In genomic region chr2:43361286-43361685, GRCh38 we compare ENCODE assay signal across 20 cellular contexts.
DNase-seq lines count a peak whose midpoint lies in the region; ATAC-seq and TF ChIP-seq lines count a peak whose summit lies in the region.
"Had no signal": no experiment of that assay in that cellular context is flagged by ENCODE, and none has a peak within 500 bp of the region (broad histone marks: within the 10 kb centered on the region; RNA-seq: fewer than 3 reads in every experiment).

No MANE protein-coding gene starts in this region.

- no peak for TF ChIP-seq CTCF in foreskin keratinocyte (conservative IDR thresholded peaks at IDR 0.05)
- TF ChIP-seq CTCF in spleen (IDR thresholded peaks at IDR 0.05 in 8 of 11, conservative IDR thresholded peaks at IDR 0.05 in 3 of 11) = no peak

- no peak overlapping the region for H3K4me3 Mint-ChIP-seq in activated T-helper 17 cell treated with anti-CD3 and anti-CD28 coated beads, Interleukin-2, amount 50 U/mL, for 72 hours
- H3K4me3 Mint-ChIP-seq: CD8-positive, alpha-beta T cell; IgD-negative memory B cell had no signal

- H3K9me3 Mint-ChIP-seq in activated T-helper 17 cell treated with anti-CD3 and anti-CD28 coated beads, Interleukin-2, amount 50 U/mL, for 72 hours = no peaks in the 10 kb centered on the region
- H3K9me3 Mint-ChIP-seq: CD8-positive, alpha-beta T cell; IgD-negative memory B cell had no signal

- H3K4me1 ChIP-seq in foreskin keratinocyte (peaks cover 6% of the 10 kb centered on the region), spleen (peaks cover 0 to 7% (median 0%) of the 10 kb centered on the region in 6 donors)
- H3K4me1 ChIP-seq: BLaER1 had no signal

- no peaks in the 10 kb centered on the region for H3K9me3 ChIP-seq in spleen
- H3K9me3 ChIP-seq: BLaER1 had no signal

- DNase-seq in NOMO-1 treated with DMSO at 0.1 percent for 48 hours (lab: John Stamatoyannopoulos, UW; ENCODE audit: unreplicated experiment) (peak; percentile 27), NOMO-1 (lab: John Stamatoyannopoulos, UW; ENCODE audit: unreplicated experiment in 2 of 2) (no peak), fibroblast of the conjunctiva (ENCODE audit: low read depth) (peak; percentile 18), iPS-NIHi7 (ENCODE audit: extremely low spot score) (no peak), foreskin keratinocyte (no peak), spleen (no peak), dermis blood vessel endothelial cell (no peak)
- DNase-seq: CD8-positive, alpha-beta T cell; DMS79; GOT3; NCI-H1417; NCI-H2029; NCI-H2171; NCI-H748 treated with DMSO at 0.1 percent for 48 hours; PC-9 had no signal

- no peak overlapping the region for H3K4me3 ChIP-seq in spleen
- H3K4me3 ChIP-seq: BLaER1, PC-9 had no signal

- 62 to 87% (median 68%) methylated on average over 2 of the region's 2 CpGs for WGBS in spleen, 5 donors

- intact Hi-C loops in spleen (cut with DNase I; ENCODE audit: low total_unique reads) = no loop called here

- peaks cover 8% of the 10 kb centered on the region for H3K36me3 Mint-ChIP-seq in activated T-helper 17 cell treated with anti-CD3 and anti-CD28 coated beads, Interleukin-2, amount 50 U/mL, for 72 hours (ENCODE audit: low read depth)

- no peaks in the 10 kb centered on the region for H3K4me1 Mint-ChIP-seq in activated T-helper 17 cell treated with anti-CD3 and anti-CD28 coated beads, Interleukin-2, amount 50 U/mL, for 72 hours

- H3K27me3 ChIP-seq in foreskin keratinocyte (no peaks in the 10 kb centered on the region), spleen (replicated peaks in 1 of 7) (no peaks in the 10 kb centered on the region)
- H3K27me3 ChIP-seq: BLaER1 had no signal

- TF ChIP-seq POLR2A in spleen (IDR thresholded peaks at IDR 0.05) = no peak

- H3K27ac ChIP-seq in foreskin keratinocyte = no peak overlapping the region
- no peak overlapping the region for H3K27ac ChIP-seq in spleen
- H3K27ac ChIP-seq: 22Rv1, BLaER1, HL-60, PC-9 had no signal

- no peaks in the 10 kb centered on the region for H3K27me3 Mint-ChIP-seq in activated T-helper 17 cell treated with anti-CD3 and anti-CD28 coated beads, Interleukin-2, amount 50 U/mL, for 72 hours
- H3K27me3 Mint-ChIP-seq: IgD-negative memory B cell had no signal

- peaks cover 0 to 11% (median 0%) of the 10 kb centered on the region in 6 donors for H3K36me3 ChIP-seq in spleen

- H3K27ac Mint-ChIP-seq in activated T-helper 17 cell treated with anti-CD3 and anti-CD28 coated beads, Interleukin-2, amount 50 U/mL, for 72 hours = no peak overlapping the region
- H3K27ac Mint-ChIP-seq: CD8-positive, alpha-beta T cell; IgD-negative memory B cell had no signal

- ATAC-seq in activated T-helper 17 cell treated with anti-CD3 and anti-CD28 coated beads, Interleukin-2, amount 50 U/mL, for 72 hours (replicated peaks) = peak; percentile 52
- ATAC-seq in foreskin keratinocyte = no peak
- ATAC-seq: CD8-positive, alpha-beta T cell had no signal

Comparison
In these comparisons a context has a peak if more than half of its experiments do, and no peak if none do; other contexts are left out.
1. DNase-seq: peak in NOMO-1 treated with DMSO at 0.1 percent for 48 hours (single experiment) and fibroblast of the conjunctiva (single experiment); none in NOMO-1 (0 of 2), iPS-NIHi7 (single experiment), foreskin keratinocyte (0 of 2), spleen (single experiment) and dermis blood vessel endothelial cell (single experiment).